In the genomic region with DNA sequence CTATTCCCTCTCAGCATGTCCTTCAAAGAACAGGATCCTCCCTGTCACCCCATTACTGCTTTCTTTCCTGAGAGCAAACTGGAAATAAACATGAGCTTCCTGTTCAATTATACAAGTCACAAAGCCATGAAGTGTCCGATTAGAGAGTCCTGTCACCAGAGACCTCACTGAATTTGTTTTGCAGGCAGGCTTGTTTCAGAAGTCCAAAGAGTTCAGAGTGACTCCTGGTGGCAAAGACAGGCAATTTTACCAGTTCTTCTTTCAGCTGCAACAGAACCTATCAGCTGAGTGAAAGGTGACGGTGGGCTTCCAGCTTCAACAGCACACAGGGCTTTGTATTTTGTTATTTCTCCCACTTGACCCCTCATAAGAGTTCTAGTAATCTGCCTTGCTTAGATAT, we compare ENCODE assay signal across 8 cellular contexts. TPM values are rescaled to one million over a fixed set of nuclear protein-coding genes. Genes with fewer than 3 reads are reported as not detected.
DNase-seq lines count a peak whose midpoint lies in the region; ATAC-seq and TF ChIP-seq lines count a peak whose summit lies in the region.

No MANE protein-coding gene starts in this region.

- H3K27me3 ChIP-seq in WERI-Rb-1 (ENCODE audit: insufficient read depth, low read depth, severe bottlenecking) (peaks cover 6% of the 10 kb centered on the region), heart right ventricle (no peaks in the 10 kb centered on the region)

- peaks cover 35% of the 10 kb centered on the region for H3K4me1 Mint-ChIP-seq in activated naive CD4-positive, alpha-beta T cell treated with anti-CD3 and anti-CD28 coated beads for 36 hours (ENCODE audit: low read depth)
- peaks cover 5% of the 10 kb centered on the region for H3K4me1 Mint-ChIP-seq in type B pancreatic cell (ENCODE audit: unreplicated experiment)

- TF ChIP-seq CTCF in WERI-Rb-1 (IDR thresholded peaks at IDR 0.05; ENCODE audit: low read depth, low read length), result peak; percentile 50; the same call in 1 of the 2 replicates
- peak in 7 of 9 donors; percentile 24 to 51 (median 40) for TF ChIP-seq CTCF in heart right ventricle (IDR thresholded peaks at IDR 0.05)
- TF ChIP-seq CTCF in type B pancreatic cell (conservative IDR thresholded peaks at IDR 0.05), result peak; percentile 57

- peaks cover 0 to 25% (median 8%) of the 10 kb centered on the region in 9 donors for H3K4me1 ChIP-seq in heart right ventricle

- CTCF ChIA-PET in activated naive CD4-positive, alpha-beta T cell treated with anti-CD3 and anti-CD28 coated beads for 36 hours (lab: Charles Lee), result interaction anchor here (0.6 kb wide), 1 partner anchor 218 kb away, joined by 4 read pairs; no protein-coding TSS in a partner anchor

- H3K36me3 Mint-ChIP-seq in activated naive CD4-positive, alpha-beta T cell treated with anti-CD3 and anti-CD28 coated beads, Interleukin-2, amount 50 U/mL, for 72 hours, result peaks cover 23 to 31% of the 10 kb centered on the region in 2 donors
- H3K36me3 Mint-ChIP-seq in activated naive CD4-positive, alpha-beta T cell treated with anti-CD3 and anti-CD28 coated beads for 36 hours (ENCODE audit: low read depth), result peaks cover 36% of the 10 kb centered on the region
- peaks cover 20% of the 10 kb centered on the region for H3K36me3 Mint-ChIP-seq in type B pancreatic cell

- H3K27ac ChIP-seq in WERI-Rb-1 (no peak overlapping the region), heart right ventricle (peak overlapping the region in 4 of 10 donors; percentile 19 to 53 (median 36))

- no peaks in the 10 kb centered on the region for H3K9me3 ChIP-seq in WERI-Rb-1 (ENCODE audit: severe bottlenecking)
- H3K9me3 ChIP-seq in heart right ventricle, result peaks cover 0 to 7% (median 0%) of the 10 kb centered on the region in 11 donors

- no peak for ATAC-seq in activated naive CD4-positive, alpha-beta T cell treated with anti-CD3 and anti-CD28 coated beads, Interleukin-2, amount 50 U/mL, for 72 hours
- ATAC-seq in heart right ventricle (peak in 6 of 8 donors; percentile 39 to 83 (median 74)), HG02798 (IDR thresholded peaks at IDR 0.05; ENCODE audit: poor library complexity, unreplicated experiment) (no peak), HG02938 (IDR thresholded peaks at IDR 0.05; ENCODE audit: unreplicated experiment) (no peak), HG03378 (IDR thresholded peaks at IDR 0.05; ENCODE audit: unreplicated experiment) (no peak)

- intact Hi-C loops in activated naive CD4-positive, alpha-beta T cell treated with anti-CD3 and anti-CD28 coated beads for 36 hours (cut with micrococcal nuclease), result no loop called here
- intact Hi-C loops in heart right ventricle (cut with DNase I), result loop anchor here in 8 of 10 donors (2.0 to 10.0 kb wide), 6 partner anchors 69 to 381 kb away; partner anchors contain the start of gene ARAF (in 5 of the 8)

- no peak overlapping the region for H3K4me3 ChIP-seq in WERI-Rb-1 (ENCODE audit: low read depth, low read length)
- no peak overlapping the region for H3K4me3 ChIP-seq in heart right ventricle

- H3K27ac Mint-ChIP-seq in activated naive CD4-positive, alpha-beta T cell treated with anti-CD3 and anti-CD28 coated beads, Interleukin-2, amount 50 U/mL, for 72 hours, result peak overlapping the region; percentile 42 to 50
- no peak overlapping the region for H3K27ac Mint-ChIP-seq in activated naive CD4-positive, alpha-beta T cell treated with anti-CD3 and anti-CD28 coated beads for 36 hours
- H3K27ac Mint-ChIP-seq in type B pancreatic cell, result no peak overlapping the region

- H3K4me3 Mint-ChIP-seq in activated naive CD4-positive, alpha-beta T cell treated with anti-CD3 and anti-CD28 coated beads for 36 hours, result no peak overlapping the region
- H3K4me3 Mint-ChIP-seq in type B pancreatic cell, result no peak overlapping the region

- H3K36me3 ChIP-seq in WERI-Rb-1 (peaks cover 18% of the 10 kb centered on the region), heart right ventricle (peaks cover 0 to 34% (median 3%) of the 10 kb centered on the region in 9 donors)

- no peak for DNase-seq in activated naive CD4-positive, alpha-beta T cell treated with anti-CD3 and anti-CD28 coated beads, Interleukin-2, amount 50 U/mL, for 72 hours (ENCODE audit: low spot score in 2 of 2)
- DNase-seq in activated naive CD4-positive, alpha-beta T cell treated with anti-CD3 and anti-CD28 coated beads for 36 hours, result no peak
- DNase-seq in WERI-Rb-1 (no peak), heart right ventricle (no peak), type B pancreatic cell (ENCODE audit: extremely low spot score, unreplicated experiment) (no peak)

- 3 to 6% methylated on average over 2 of the region's 2 CpGs for WGBS in heart right ventricle, 2 donors

- no peaks in the 10 kb centered on the region for H3K27me3 Mint-ChIP-seq in activated naive CD4-positive, alpha-beta T cell treated with anti-CD3 and anti-CD28 coated beads for 36 hours (ENCODE audit: low read depth)
- no peaks in the 10 kb centered on the region for H3K27me3 Mint-ChIP-seq in type B pancreatic cell

- H3K9me3 Mint-ChIP-seq in activated naive CD4-positive, alpha-beta T cell treated with anti-CD3 and anti-CD28 coated beads, Interleukin-2, amount 50 U/mL, for 72 hours, result no peaks in the 10 kb centered on the region
- H3K9me3 Mint-ChIP-seq in activated naive CD4-positive, alpha-beta T cell treated with anti-CD3 and anti-CD28 coated beads for 36 hours, result no peaks in the 10 kb centered on the region
- no peaks in the 10 kb centered on the region for H3K9me3 Mint-ChIP-seq in type B pancreatic cell

RNA-seq across cellular contexts. Expression of gene ELK1, which starts 6.4 kb away (rescaled TPM):
- total RNA-seq in activated naive CD4-positive, alpha-beta T cell treated with anti-CD3 and anti-CD28 coated beads, Interleukin-2, amount 50 U/mL, for 72 hours, result 100 to 1,000 TPM in 1 of 2 donors, 10 to 100 TPM in 1; 95.1 to 136 TPM
- 10 to 100 TPM; 58.1 to 58.8 TPM for total RNA-seq in activated naive CD4-positive, alpha-beta T cell treated with anti-CD3 and anti-CD28 coated beads for 36 hours
- 10 to 100 TPM; 22.1 to 31.1 (median 24.8) TPM for total RNA-seq in heart right ventricle
- polyA plus RNA-seq in heart right ventricle, result 10 to 100 TPM in 1 of 2 donors, 1 to 10 TPM in 1; 6.9 to 34.1 TPM
- 23.8 and 30.7 TPM in 2 replicates for total RNA-seq in type B pancreatic cell (ENCODE audit: low replicate concordance)

RNA-seq across cellular contexts. Expression of gene CFP, which starts 14.2 kb away (rescaled TPM):
- 10 to 100 TPM in 1 of 2 donors, 1 to 10 TPM in 1; 5.1 to 11.1 TPM for total RNA-seq in activated naive CD4-positive, alpha-beta T cell treated with anti-CD3 and anti-CD28 coated beads, Interleukin-2, amount 50 U/mL, for 72 hours
- total RNA-seq in activated naive CD4-positive, alpha-beta T cell treated with anti-CD3 and anti-CD28 coated beads for 36 hours, result 1 to 10 TPM; 5.1 to 6.8 TPM
- total RNA-seq in heart right ventricle, result 10 to 100 TPM in 1 of 10 donors, 1 to 10 TPM in 9; 1.1 to 12.4 (median 1.8) TPM
- polyA plus RNA-seq in heart right ventricle, result 1 to 10 TPM; 2.3 to 2.4 TPM
- 0.50 and 0.51 TPM in 2 replicates for total RNA-seq in type B pancreatic cell (ENCODE audit: low replicate concordance)

RNA-seq across cellular contexts. Expression of gene UXT, which starts 15.1 kb away (rescaled TPM):
- total RNA-seq in activated naive CD4-positive, alpha-beta T cell treated with anti-CD3 and anti-CD28 coated beads, Interleukin-2, amount 50 U/mL, for 72 hours, result 100 to 1,000 TPM; 162 to 210 TPM
- 100 to 1,000 TPM; 192 to 198 TPM for total RNA-seq in activated naive CD4-positive, alpha-beta T cell treated with anti-CD3 and anti-CD28 coated beads for 36 hours
- total RNA-seq in heart right ventricle (100 to 1,000 TPM in 2 of 10 donors, 10 to 100 TPM in 8; 84.1 to 113 (median 92.1) TPM), type B pancreatic cell (ENCODE audit: low replicate concordance) (87.5 and 96.4 TPM in 2 replicates)
- 100 to 1,000 TPM in 1 of 2 donors, 10 to 100 TPM in 1; 89.6 to 242 TPM for polyA plus RNA-seq in heart right ventricle

RNA-seq across cellular contexts. Expression of gene SYN1, which starts 24.3 kb away (rescaled TPM):
- total RNA-seq in activated naive CD4-positive, alpha-beta T cell treated with anti-CD3 and anti-CD28 coated beads, Interleukin-2, amount 50 U/mL, for 72 hours, result 1 to 10 TPM in 1 of 2 donors, under 1 TPM in 1; 0.47 to 3.0 TPM
- total RNA-seq in activated naive CD4-positive, alpha-beta T cell treated with anti-CD3 and anti-CD28 coated beads for 36 hours, result under 1 TPM; 0.12 to 0.36 TPM
- total RNA-seq in heart right ventricle (10 to 100 TPM; 10.4 to 16.3 (median 13.8) TPM), type B pancreatic cell (ENCODE audit: low replicate concordance) (3.7 and 4.2 TPM in 2 replicates)
- polyA plus RNA-seq in heart right ventricle, result 10 to 100 TPM in 1 of 2 donors, 1 to 10 TPM in 1; 7.0 to 11.1 TPM

Comparison
In these comparisons a context has a peak if more than half of its experiments do, and no peak if none do; other contexts are left out.
1. H3K27ac Mint-ChIP-seq: peak in activated naive CD4-positive, alpha-beta T cell treated with anti-CD3 and anti-CD28 coated beads, Interleukin-2, amount 50 U/mL, for 72 hours (2 of 2); none in activated naive CD4-positive, alpha-beta T cell treated with anti-CD3 and anti-CD28 coated beads for 36 hours (single experiment) and type B pancreatic cell (single experiment).
2. ATAC-seq: peak in heart right ventricle (6 of 8); none in activated naive CD4-positive, alpha-beta T cell treated with anti-CD3 and anti-CD28 coated beads, Interleukin-2, amount 50 U/mL, for 72 hours (0 of 2), HG02798 (single experiment), HG02938 (single experiment) and HG03378 (single experiment).
3. Peak in every context shown above with its lines, with median percentiles within 50 percentile points of each other: CTCF ChIP-seq.